Comparison of ENCODE assay signal across 18 cellular contexts in the genomic region with DNA sequence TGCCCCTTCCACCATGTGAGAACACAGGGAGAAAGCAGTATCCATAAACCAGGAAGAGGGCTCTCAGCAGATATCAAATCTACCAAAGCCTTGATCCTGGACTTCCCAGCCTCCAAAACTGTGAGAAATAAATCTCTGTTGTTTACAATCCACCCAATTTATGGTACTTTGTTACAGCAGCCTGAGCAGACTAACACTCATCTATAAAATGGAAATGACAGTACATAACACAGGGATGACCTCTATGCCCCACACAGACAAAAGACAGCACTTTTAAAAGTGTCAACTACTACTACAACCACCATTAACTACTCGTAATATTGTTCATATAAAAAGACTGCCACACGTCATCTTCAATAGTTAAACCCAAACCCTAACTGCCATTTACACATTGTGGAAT. TPM values are rescaled to one million over a fixed set of nuclear protein-coding genes. Genes with fewer than 3 reads are reported as not detected.
A peak's percentile ranks its signal among the peaks of the same experiment; 100 is the strongest.
DNase-seq lines count a peak whose midpoint lies in the region; ATAC-seq and TF ChIP-seq lines count a peak whose summit lies in the region.
"Had no signal": no experiment of that assay in that cellular context is flagged by ENCODE, and none has a peak within 500 bp of the region (broad histone marks: within the 10 kb centered on the region; RNA-seq: fewer than 3 reads in every experiment).

No MANE protein-coding gene starts in this region.

- peaks cover 31% of the 10 kb centered on the region for H4K20me1 ChIP-seq in PC-9 (ENCODE audit: insufficient read depth)

- H3K27ac Mint-ChIP-seq in WTC11, result peak overlapping the region; percentile 66
- peak overlapping the region in 4 of 9 donors; percentile 14 to 61 (median 37) for H3K27ac Mint-ChIP-seq in naive thymus-derived CD4-positive, alpha-beta T cell

- no peak overlapping the region for H2AFZ ChIP-seq in PC-9

- no TSS peak for BruUV-seq in PC-9 (replicated peaks; lab: Mats Ljungman, UMichigan)

- H3K79me2 ChIP-seq in PC-9 (ENCODE audit: low read depth), result peaks cover 100% of the 10 kb centered on the region

- H3K9me3 ChIP-seq in cardiac muscle cell (ENCODE audit: low read depth) (no peaks in the 10 kb centered on the region), tibial nerve (no peaks in the 10 kb centered on the region), PC-9 (ENCODE audit: insufficient read depth, low read depth) (no peaks in the 10 kb centered on the region)
- no peaks in the 10 kb centered on the region for H3K9me3 ChIP-seq in naive thymus-derived CD4-positive, alpha-beta T cell (ENCODE audit: control insufficient read depth in 2 of 3, low read length in 3 of 3)
- H3K9me3 ChIP-seq: A549; BLaER1 treated with 17β-estradiol and CSF1 and Interleukin-3, amounts not matched to agents 10 nM and 100 nM; SJCRH30 had no signal

- intact Hi-C loops in left ventricle myocardium superior (cut with micrococcal nuclease) (no loop called here), PC-9 (cut with micrococcal nuclease; ENCODE audit: unreplicated experiment) (no loop called here)
- intact Hi-C loops in naive thymus-derived CD4-positive, alpha-beta T cell (cut with micrococcal nuclease), result loop anchor here in 1 of 2 donors (5.0 kb wide), 1 partner anchor 62 kb away; no protein-coding TSS in a partner anchor

- TF ChIP-seq POLR2A in tibial nerve (IDR thresholded peaks at IDR 0.05), result no peak

- peaks cover 12% of the 10 kb centered on the region for H3K36me3 Mint-ChIP-seq in WTC11
- peaks cover 0 to 16% (median 8%) of the 10 kb centered on the region in 5 donors for H3K36me3 Mint-ChIP-seq in naive thymus-derived CD4-positive, alpha-beta T cell

- no peaks in the 10 kb centered on the region for H3K36me3 ChIP-seq in cardiac muscle cell
- peaks cover 0 to under 1% (median 0%) of the 10 kb centered on the region in 3 experiments for H3K36me3 ChIP-seq in naive thymus-derived CD4-positive, alpha-beta T cell (ENCODE audit: control insufficient read depth in 2 of 3, insufficient read depth in 3 of 3, low read length in 3 of 3)
- H3K36me3 ChIP-seq in tibial nerve, result peaks cover 0 to 4% (median 0%) of the 10 kb centered on the region in 3 donors
- H3K36me3 ChIP-seq in PC-9 (ENCODE audit: low read depth), result no peaks in the 10 kb centered on the region
- H3K36me3 ChIP-seq: SJCRH30 had no signal

- peaks cover 8% of the 10 kb centered on the region for H3K9me3 Mint-ChIP-seq in WTC11
- H3K9me3 Mint-ChIP-seq in naive thymus-derived CD4-positive, alpha-beta T cell, result peaks cover 0 to 10% (median 5%) of the 10 kb centered on the region in 11 donors

- H3K27me3 Mint-ChIP-seq in WTC11 (ENCODE audit: low read depth), result no peaks in the 10 kb centered on the region
- H3K27me3 Mint-ChIP-seq in naive thymus-derived CD4-positive, alpha-beta T cell, result peaks cover 0 to 41% (median 0%) of the 10 kb centered on the region in 5 donors

- H3K9me2 ChIP-seq in PC-9 (ENCODE audit: insufficient read depth), result no peaks in the 10 kb centered on the region

- H3K27ac ChIP-seq in cardiac muscle cell, result peak overlapping the region; percentile 30
- no peak overlapping the region for H3K27ac ChIP-seq in naive thymus-derived CD4-positive, alpha-beta T cell (ENCODE audit: low read depth, low read length)
- H3K27ac ChIP-seq in tibial nerve, result no peak overlapping the region
- no peak overlapping the region for H3K27ac ChIP-seq in PC-9
- H3K27ac ChIP-seq: A549; BLaER1 treated with 17β-estradiol and CSF1 and Interleukin-3, amounts not matched to agents 10 nM and 100 nM; RWPE1; SJCRH30 had no signal

- CTCF ChIA-PET in WTC11 (lab: Charles Lee) (interaction anchor here (2.0 to 4.6 kb wide), 2 partner anchors 20 to 33 kb away, joined by 14 read pairs; no protein-coding TSS in a partner anchor), PC-9 (lab: Charles Lee) (no interaction called here)
- CTCF ChIA-PET in naive thymus-derived CD4-positive, alpha-beta T cell (lab: Charles Lee), result interaction anchor here (1.4 kb wide), 1 partner anchor 33 kb away, joined by 3 read pairs; no protein-coding TSS in a partner anchor

- no peak overlapping the region for H3K4me2 ChIP-seq in PC-9
- H3K4me2 ChIP-seq: A549 had no signal

- TF ChIP-seq EP300 in tibial nerve (IDR thresholded peaks at IDR 0.05), result no peak

- H3F3A ChIP-seq in PC-9 (ENCODE audit: insufficient read depth, low read depth), result peaks cover 38% of the 10 kb centered on the region

- H3K4me1 Mint-ChIP-seq in WTC11, result peaks cover 70% of the 10 kb centered on the region
- H3K4me1 Mint-ChIP-seq in naive thymus-derived CD4-positive, alpha-beta T cell, result peaks cover 12 to 93% (median 85%) of the 10 kb centered on the region in 7 donors

- H3K27me3 ChIP-seq in cardiac muscle cell (no peaks in the 10 kb centered on the region), tibial nerve (no peaks in the 10 kb centered on the region), PC-9 (ENCODE audit: insufficient read depth, low read depth) (no peaks in the 10 kb centered on the region)
- no peaks in the 10 kb centered on the region for H3K27me3 ChIP-seq in naive thymus-derived CD4-positive, alpha-beta T cell (ENCODE audit: control insufficient read depth in 2 of 2, insufficient read depth in 2 of 2, low read length in 2 of 2)
- H3K27me3 ChIP-seq: SJCRH30 had no signal

- TF ChIP-seq CTCF in cardiac muscle cell (IDR thresholded peaks at IDR 0.05; ENCODE audit: low read depth, low read length) (no peak), WTC11 (IDR thresholded peaks at IDR 0.05) (no peak), tibial nerve (IDR thresholded peaks at IDR 0.05) (no peak), PC-9 (conservative IDR thresholded peaks at IDR 0.05) (no peak)

- peaks cover 22% of the 10 kb centered on the region for H3K4me1 ChIP-seq in cardiac muscle cell (ENCODE audit: low read depth)
- peaks cover 12 to 16% of the 10 kb centered on the region in 2 donors for H3K4me1 ChIP-seq in naive thymus-derived CD4-positive, alpha-beta T cell (ENCODE audit: control insufficient read depth in 2 of 2, insufficient read depth in 2 of 2, low read length in 2 of 2)
- peaks cover 0 to 57% (median 8%) of the 10 kb centered on the region in 4 donors for H3K4me1 ChIP-seq in tibial nerve
- H3K4me1 ChIP-seq in PC-9 (replicated peaks; ENCODE audit: insufficient read depth), result peaks cover 78% of the 10 kb centered on the region

- WGBS in tibial nerve, 2 donors, result 88 to 89% methylated on average over 2 of the region's 2 CpGs

- POLR2A ChIA-PET in WTC11 (lab: Charles Lee) (no interaction called here), PC-9 (lab: Charles Lee; ENCODE audit: unreplicated experiment) (no interaction called here)
- POLR2A ChIA-PET in naive thymus-derived CD4-positive, alpha-beta T cell (lab: Charles Lee), result no interaction called here

- ATAC-seq in left ventricle myocardium superior, result no peak
- ATAC-seq in WTC11, result no peak
- ATAC-seq in naive thymus-derived CD4-positive, alpha-beta T cell, result no peak
- ATAC-seq: A549 had no signal

- 0 out of 2 replicates have a peak overlapping the region, but pooled peaks have one; percentile 3 for H3K4me3 Mint-ChIP-seq in WTC11
- H3K4me3 Mint-ChIP-seq in naive thymus-derived CD4-positive, alpha-beta T cell, result peak overlapping the region in 6 of 10 donors; percentile 7 to 24 (median 10)

- H3K4me3 ChIP-seq in cardiac muscle cell (no peak overlapping the region), tibial nerve (no peak overlapping the region), PC-9 (no peak overlapping the region)
- H3K4me3 ChIP-seq in naive thymus-derived CD4-positive, alpha-beta T cell (ENCODE audit: low read length), result no peak overlapping the region
- H3K4me3 ChIP-seq: A549; BLaER1 treated with 17β-estradiol and CSF1 and Interleukin-3, amounts not matched to agents 10 nM and 100 nM; SJCRH30 had no signal

- no peak for DNase-seq in cardiac muscle cell (ENCODE audit: low read depth in 1 of 2, low spot score in 1 of 2)
- no peak for DNase-seq in left ventricle myocardium superior
- DNase-seq in WTC11 (ENCODE audit: low spot score), result no peak
- no peak for DNase-seq in naive thymus-derived CD4-positive, alpha-beta T cell
- no peak for DNase-seq in NCI-H2227 treated with DMSO at 0.1 percent for 48 hours (lab: John Stamatoyannopoulos, UW)
- no peak for DNase-seq in DMS53 treated with DMSO at 0.1 percent for 48 hours (lab: John Stamatoyannopoulos, UW; ENCODE audit: unreplicated experiment)
- no peak for DNase-seq in tibial nerve (ENCODE audit: low spot score in 2 of 2)
- no peak for DNase-seq in PC-9
- DNase-seq: EL; Karpas-422; NCI-H1105; NCI-H1694; NCI-H526 treated with DMSO at 0.1 percent for 48 hours; NK-92 treated with Interleukin-12 subunit alpha and Interleukin-12 subunit beta, amount 100 ng/mL, for 24 hours; SJCRH30 had no signal

TF ChIP-seq in WTC11, 78 proteins besides CTCF, POLR2A, EP300 and RAD21 (continues in another document):
- TF ChIP-seq, protein P1, sequence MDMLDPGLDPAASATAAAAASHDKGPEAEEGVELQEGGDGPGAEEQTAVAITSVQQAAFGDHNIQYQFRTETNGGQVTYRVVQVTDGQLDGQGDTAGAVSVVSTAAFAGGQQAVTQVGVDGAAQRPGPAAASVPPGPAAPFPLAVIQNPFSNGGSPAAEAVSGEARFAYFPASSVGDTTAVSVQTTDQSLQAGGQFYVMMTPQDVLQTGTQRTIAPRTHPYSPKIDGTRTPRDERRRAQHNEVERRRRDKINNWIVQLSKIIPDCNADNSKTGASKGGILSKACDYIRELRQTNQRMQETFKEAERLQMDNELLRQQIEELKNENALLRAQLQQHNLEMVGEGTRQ (CRISPR knock-in tag; IDR thresholded peaks at IDR 0.05), result no peak
- TF ChIP-seq ZNF121 (CRISPR knock-in tag; IDR thresholded peaks at IDR 0.05) (no peak), NFATC4 (CRISPR knock-in tag; IDR thresholded peaks at IDR 0.05) (no peak), ETV6 (CRISPR knock-in tag; IDR thresholded peaks at IDR 0.05) (no peak), FOXP1 (CRISPR knock-in tag; IDR thresholded peaks at IDR 0.05; ENCODE audit: borderline replicate concordance) (no peak), OVOL2 (CRISPR knock-in tag; IDR thresholded peaks at IDR 0.05; ENCODE audit: borderline replicate concordance) (no peak)

RNA-seq across cellular contexts. Expression of a gene that starts 5.7 kb away (rescaled TPM):
- total RNA-seq in cardiac muscle cell (65.9 and 73.3 TPM in 2 replicates), left ventricle myocardium superior (37.5 TPM), WTC11 (2021) (46.1 to 54.2 TPM (median 48.5 TPM) in 3 replicates), tibial nerve (10 to 100 TPM; 33.9 to 69.9 (median 57.8) TPM), PC-9 (2021) (74.6 and 93.7 TPM in 2 replicates)
- 61.8 and 75.5 TPM in 2 replicates for polyA plus RNA-seq in cardiac muscle cell
- 10 to 100 TPM; 10.7 to 53.5 (median 50.5) TPM for total RNA-seq in naive thymus-derived CD4-positive, alpha-beta T cell
- 10 to 100 TPM in 1 of 2 donors, 1 to 10 TPM in 1; 6.9 to 10.5 TPM for polyA plus RNA-seq in naive thymus-derived CD4-positive, alpha-beta T cell
